ENCODE assay signal across 12 cellular contexts in genomic region chr5:156327306-156327705, GRCh38. TPM values are rescaled to one million over a fixed set of nuclear protein-coding genes. Genes with fewer than 3 reads are reported as not detected.
DNase-seq lines count a peak whose midpoint lies in the region; ATAC-seq and TF ChIP-seq lines count a peak whose summit lies in the region.
"Had no signal": no experiment of that assay in that cellular context is flagged by ENCODE, and none has a peak within 500 bp of the region (broad histone marks: within the 10 kb centered on the region; RNA-seq: fewer than 3 reads in every experiment).

No MANE protein-coding gene starts in this region.

- no peak for TF ChIP-seq CTCF in WI38 (IDR thresholded peaks at IDR 0.05; ENCODE audit: low read depth, low read length)
- no peak for TF ChIP-seq CTCF in gastroesophageal sphincter (IDR thresholded peaks at IDR 0.05)
- no peak for TF ChIP-seq CTCF in neural progenitor cell (IDR thresholded peaks at IDR 0.05)

- H4K20me1 ChIP-seq in neural progenitor cell (ENCODE audit: low read depth), result no peaks in the 10 kb centered on the region

- TF ChIP-seq POLR2A in gastroesophageal sphincter (IDR thresholded peaks at IDR 0.05), result no peak

- H3F3A ChIP-seq in neural progenitor cell (ENCODE audit: low read depth), result no peaks in the 10 kb centered on the region

- H3K36me3 Mint-ChIP-seq in neural progenitor cell, result no peaks in the 10 kb centered on the region
- no peaks in the 10 kb centered on the region for H3K36me3 Mint-ChIP-seq in activated T-helper 1 cell treated with anti-CD3 and anti-CD28 coated beads, Interleukin-12 subunit alpha, Interleukin-12 subunit beta, Interleukin-2, Interleukin-4 antibody, amounts not matched to agents 30 ng/mL and 10 ng/mL and 1 ng/mL, durations not matched to agents 14 hours and 24 hours and 36 hours (ENCODE audit: low read depth)

- H3K4me1 ChIP-seq in gastroesophageal sphincter, result peaks cover 0 to 57% (median 3%) of the 10 kb centered on the region in 3 donors
- peaks cover 11% of the 10 kb centered on the region for H3K4me1 ChIP-seq in neural progenitor cell
- no peaks in the 10 kb centered on the region for H3K4me1 ChIP-seq in urinary bladder (ENCODE audit: insufficient read depth)
- H3K4me1 ChIP-seq: foreskin keratinocyte had no signal

- no peaks in the 10 kb centered on the region for H3K79me2 ChIP-seq in neural progenitor cell (ENCODE audit: low read depth)

- ATAC-seq in gastroesophageal sphincter (no peak), GM19035 (IDR thresholded peaks at IDR 0.05; ENCODE audit: unreplicated experiment) (no peak)
- ATAC-seq: foreskin keratinocyte had no signal

- TF ChIP-seq EP300 in gastroesophageal sphincter (IDR thresholded peaks at IDR 0.05), result no peak

- H2AFZ ChIP-seq in neural progenitor cell (replicated peaks), result peak overlapping the region; percentile 44

- peaks cover 2% of the 10 kb centered on the region for H3K9me3 Mint-ChIP-seq in neural progenitor cell
- H3K9me3 Mint-ChIP-seq in activated T-helper 1 cell treated with anti-CD3 and anti-CD28 coated beads, Interleukin-12 subunit alpha, Interleukin-12 subunit beta, Interleukin-2, Interleukin-4 antibody, amounts not matched to agents 30 ng/mL and 10 ng/mL and 1 ng/mL, durations not matched to agents 14 hours and 24 hours and 36 hours, result no peaks in the 10 kb centered on the region
- H3K9me3 Mint-ChIP-seq: neural crest cell had no signal

- peaks cover 2% of the 10 kb centered on the region for H3K27me3 Mint-ChIP-seq in neural progenitor cell (ENCODE audit: insufficient read depth, low read depth)
- H3K27me3 Mint-ChIP-seq in activated T-helper 1 cell treated with anti-CD3 and anti-CD28 coated beads, Interleukin-12 subunit alpha, Interleukin-12 subunit beta, Interleukin-2, Interleukin-4 antibody, amounts not matched to agents 30 ng/mL and 10 ng/mL and 1 ng/mL, durations not matched to agents 14 hours and 24 hours and 36 hours (ENCODE audit: insufficient read depth), result peaks cover 21% of the 10 kb centered on the region

- intact Hi-C loops in activated T-helper 1 cell treated with anti-CD3 and anti-CD28 coated beads, Interleukin-12 subunit alpha, Interleukin-12 subunit beta, Interleukin-2, Interleukin-4 antibody, amounts not matched to agents 30 ng/mL and 10 ng/mL and 1 ng/mL, durations not matched to agents 14 hours and 24 hours and 36 hours (cut with micrococcal nuclease), result no loop called here

- H3K4me3 ChIP-seq in WI38 (ENCODE audit: low read depth, low read length) (peak overlapping the region; percentile 73), gastroesophageal sphincter (peak overlapping the region; percentile 52 to 54), neural progenitor cell (no peak overlapping the region), urinary bladder (ENCODE audit: low read depth, low read length) (peak overlapping the region; percentile 22)

- H3K36me3 ChIP-seq in gastroesophageal sphincter, result peaks cover 0 to 7% of the 10 kb centered on the region in 2 donors
- no peaks in the 10 kb centered on the region for H3K36me3 ChIP-seq in neural progenitor cell
- no peaks in the 10 kb centered on the region for H3K36me3 ChIP-seq in urinary bladder (ENCODE audit: insufficient read depth)

- H3K27ac ChIP-seq in gastroesophageal sphincter (peak overlapping the region; percentile 81 to 87 (median 82)), neural progenitor cell (no peak overlapping the region), urinary bladder (ENCODE audit: low read depth) (no peak overlapping the region)
- H3K27ac ChIP-seq: foreskin keratinocyte had no signal

- H3K27me3 ChIP-seq in gastroesophageal sphincter (no peaks in the 10 kb centered on the region), neural progenitor cell (no peaks in the 10 kb centered on the region)
- H3K27me3 ChIP-seq: foreskin keratinocyte had no signal

- peak overlapping the region; percentile 86 for H3K27ac Mint-ChIP-seq in neural progenitor cell
- no peak overlapping the region for H3K27ac Mint-ChIP-seq in activated T-helper 1 cell treated with anti-CD3 and anti-CD28 coated beads, Interleukin-12 subunit alpha, Interleukin-12 subunit beta, Interleukin-2, Interleukin-4 antibody, amounts not matched to agents 30 ng/mL and 10 ng/mL and 1 ng/mL, durations not matched to agents 14 hours and 24 hours and 36 hours

- no peak overlapping the region for H3K9ac ChIP-seq in neural progenitor cell

- WGBS in gastroesophageal sphincter (ENCODE audit: low coverage in 1 of 2), 2 donors, result 7 to 14% methylated on average over 3 to 6 of the region's 6 CpGs
- 18% methylated on average over 6 of the region's 6 CpGs for WGBS in urinary bladder

- DNase-seq in neural progenitor cell (ENCODE audit: low spot score) (no peak), NCI-H2107 (lab: John Stamatoyannopoulos, UW) (no peak)
- no peak for DNase-seq in activated T-helper 1 cell treated with anti-CD3 and anti-CD28 coated beads, Interleukin-12 subunit alpha, Interleukin-12 subunit beta, Interleukin-2, Interleukin-4 antibody, amounts not matched to agents 30 ng/mL and 10 ng/mL and 1 ng/mL, durations not matched to agents 14 hours and 24 hours and 36 hours (ENCODE audit: low spot score)
- DNase-seq: activated CD4-positive, alpha-beta T cell treated with anti-CD3 and anti-CD28 coated beads, Interleukin-2, amount 50 U/mL, for 4 hours; foreskin keratinocyte; GDM1; NCI-H2171 had no signal

- no peak overlapping the region for H3K4me2 ChIP-seq in neural progenitor cell

- H3K9me3 ChIP-seq in gastroesophageal sphincter, result no peaks in the 10 kb centered on the region
- H3K9me3 ChIP-seq in neural progenitor cell (ENCODE audit: low read depth), result no peaks in the 10 kb centered on the region

- H3K4me1 Mint-ChIP-seq in neural progenitor cell, result peaks cover 55% of the 10 kb centered on the region
- H3K4me1 Mint-ChIP-seq in activated T-helper 1 cell treated with anti-CD3 and anti-CD28 coated beads, Interleukin-12 subunit alpha, Interleukin-12 subunit beta, Interleukin-2, Interleukin-4 antibody, amounts not matched to agents 30 ng/mL and 10 ng/mL and 1 ng/mL, durations not matched to agents 14 hours and 24 hours and 36 hours (ENCODE audit: low read depth), result no peaks in the 10 kb centered on the region

- H3K4me3 Mint-ChIP-seq in neural progenitor cell, result peak overlapping the region; percentile 24
- no peak overlapping the region for H3K4me3 Mint-ChIP-seq in activated T-helper 1 cell treated with anti-CD3 and anti-CD28 coated beads, Interleukin-12 subunit alpha, Interleukin-12 subunit beta, Interleukin-2, Interleukin-4 antibody, amounts not matched to agents 30 ng/mL and 10 ng/mL and 1 ng/mL, durations not matched to agents 14 hours and 24 hours and 36 hours
- H3K4me3 Mint-ChIP-seq: neural crest cell had no signal

RNA-seq across cellular contexts. Expression of gene SGCD, which starts 0.3 kb away (rescaled TPM):
- total RNA-seq in gastroesophageal sphincter (10 to 100 TPM in 3 of 4 donors, 1 to 10 TPM in 1; 8.8 to 61.3 (median 33.7) TPM), neural progenitor cell (ENCODE audit: low replicate concordance) (under 0.01 TPM in 1 of 2 replicates, not detected in the other), urinary bladder (106 TPM)
- 15.9 TPM for polyA plus RNA-seq in urinary bladder
- total RNA-seq in activated T-helper 1 cell treated with anti-CD3 and anti-CD28 coated beads, Interleukin-12 subunit alpha, Interleukin-12 subunit beta, Interleukin-2, Interleukin-4 antibody, amounts not matched to agents 30 ng/mL and 10 ng/mL and 1 ng/mL, durations not matched to agents 14 hours and 24 hours and 36 hours, result not detected in 2 replicates
- total RNA-seq: foreskin keratinocyte had no signal
- polyA plus RNA-seq: foreskin keratinocyte had no signal

Comparison
In these comparisons a context has a peak if more than half of its experiments do, and no peak if none do; other contexts are left out.
1. H3K27ac ChIP-seq: peak in gastroesophageal sphincter (4 of 4); none in neural progenitor cell (single experiment) and urinary bladder (single experiment).